1 cellular context compared by ENCODE assay signal in the genomic region with DNA sequence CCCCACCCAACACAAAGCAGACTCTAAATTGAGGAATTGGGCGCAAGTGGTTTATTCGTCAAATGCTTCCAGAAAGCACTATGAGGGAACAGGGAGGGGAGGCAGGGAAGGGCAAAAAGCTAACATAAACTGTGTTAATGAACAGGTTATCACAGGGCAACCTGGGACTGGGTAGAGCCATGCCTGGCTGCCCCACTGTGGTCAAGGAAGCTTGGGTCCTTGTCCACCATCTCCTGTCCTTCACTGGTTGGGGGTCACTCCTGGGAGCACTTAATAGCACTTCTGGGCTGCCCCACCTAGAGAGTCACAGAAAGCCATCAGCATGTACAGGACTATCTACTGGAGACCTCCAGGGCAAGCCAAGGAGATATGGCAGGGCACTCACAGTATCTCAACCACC.
TF ChIP-seq lines count a peak whose summit lies in the region.

No MANE protein-coding gene starts in this region.

TF ChIP-seq in HepG2, 621 proteins besides CTCF, POLR2A, EP300 and RAD21:
- TF ChIP-seq ZNF431 (CRISPR knock-in tag; IDR thresholded peaks at IDR 0.05; ENCODE audit: borderline replicate concordance, low read depth) (no peak), ZNF616 (CRISPR knock-in tag; IDR thresholded peaks at IDR 0.05; ENCODE audit: low read depth) (no peak), KLF13 (CRISPR knock-in tag; IDR thresholded peaks at IDR 0.05) (no peak), ZNF230 (CRISPR knock-in tag; IDR thresholded peaks at IDR 0.05) (no peak), MATR3 (CRISPR knock-in tag; IDR thresholded peaks at IDR 0.05) (no peak), WIZ (CRISPR knock-in tag; IDR thresholded peaks at IDR 0.05) (no peak), SPEN (CRISPR knock-in tag; IDR thresholded peaks at IDR 0.05; ENCODE audit: low read depth) (no peak), SETDB1 (CRISPR knock-in tag; IDR thresholded peaks at IDR 0.05; ENCODE audit: borderline replicate concordance) (no peak), ZNF772 (CRISPR knock-in tag; IDR thresholded peaks at IDR 0.05) (no peak), ATF7 (IDR thresholded peaks at IDR 0.05) (no peak), ATF7 (CRISPR knock-in tag; IDR thresholded peaks at IDR 0.05) (no peak), PCBP1 (IDR thresholded peaks at IDR 0.05; ENCODE audit: borderline replicate concordance, low read depth, low read length) (no peak), RFXAP (CRISPR knock-in tag; IDR thresholded peaks at IDR 0.05; ENCODE audit: borderline replicate concordance) (no peak), RELA (CRISPR knock-in tag; IDR thresholded peaks at IDR 0.05) (no peak), AKAP8 (CRISPR knock-in tag; IDR thresholded peaks at IDR 0.05) (no peak), GABPA (IDR thresholded peaks at IDR 0.05; ENCODE audit: low read depth, low read length) (no peak), GABPA (CRISPR knock-in tag; IDR thresholded peaks at IDR 0.05; ENCODE audit: low read depth) (no peak)
